Comparison of ENCODE assay signal across 8 cellular contexts in the genomic region with DNA sequence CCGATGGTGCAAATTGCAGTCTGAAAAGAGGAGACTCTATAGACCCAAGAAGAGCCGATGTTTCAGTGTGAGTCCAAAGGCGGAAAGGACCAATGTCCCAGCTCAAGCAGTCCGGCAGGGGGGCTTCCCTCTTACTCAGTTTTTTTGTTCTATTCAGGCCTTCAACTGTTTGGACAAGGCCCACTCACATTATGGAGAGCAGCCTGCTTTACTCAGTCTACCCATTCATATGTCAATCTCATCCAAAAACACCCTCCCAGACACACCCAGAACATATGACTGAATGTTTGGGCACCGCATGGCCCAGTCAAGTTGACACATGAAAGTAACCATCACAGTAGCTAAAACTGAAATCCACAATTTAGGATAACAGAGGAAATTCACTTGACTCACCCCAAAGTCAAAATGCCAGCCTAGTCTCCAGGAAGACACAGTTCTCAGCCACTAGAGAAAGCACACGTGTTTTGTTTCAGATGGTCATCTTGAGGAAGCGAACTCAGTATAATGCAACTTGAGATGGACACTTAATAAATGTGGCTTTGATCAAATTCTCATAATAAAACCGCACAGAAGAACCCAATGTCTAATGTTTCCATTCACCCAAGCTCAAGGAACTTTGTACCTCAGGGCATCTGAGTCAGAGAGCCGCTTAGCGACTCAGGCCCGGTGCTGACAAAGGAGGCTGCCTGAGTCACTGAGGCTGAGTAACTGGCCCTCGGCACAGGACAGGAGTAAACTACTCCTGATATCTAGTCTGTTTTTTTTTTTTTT. TPM values are rescaled to one million over a fixed set of nuclear protein-coding genes. Genes with fewer than 3 reads are reported as not detected.
DNase-seq lines count a peak whose midpoint lies in the region; ATAC-seq and TF ChIP-seq lines count a peak whose summit lies in the region.

No MANE protein-coding gene starts in this region.

- peak overlapping the region; percentile 93 for H3K27ac ChIP-seq in epithelial cell of prostate
- H3K27ac ChIP-seq in CD4-positive, alpha-beta memory T cell (ENCODE audit: low read depth, low read length), result no peak overlapping the region

- H3K36me3 Mint-ChIP-seq in CD4-positive, alpha-beta memory T cell, result no peaks in the 10 kb centered on the region

- no peak overlapping the region for H3K4me3 Mint-ChIP-seq in CD4-positive, alpha-beta memory T cell

- no peaks in the 10 kb centered on the region for H3K9me3 ChIP-seq in CD4-positive, alpha-beta memory T cell (ENCODE audit: control insufficient read depth in 1 of 2, low read length in 2 of 2)

- CTCF ChIA-PET in CD4-positive, alpha-beta memory T cell (lab: Charles Lee; ENCODE audit: partially characterized antibody), result no interaction called here

- H3K27me3 Mint-ChIP-seq in CD4-positive, alpha-beta memory T cell, result peaks cover 18 to 27% of the 10 kb centered on the region in 2 donors

- no peaks in the 10 kb centered on the region for H3K9me3 Mint-ChIP-seq in CD4-positive, alpha-beta memory T cell

- H3K4me1 Mint-ChIP-seq in CD4-positive, alpha-beta memory T cell, result peaks cover 0 to 10% (median 5%) of the 10 kb centered on the region in 4 donors

- H3K27me3 ChIP-seq in CD4-positive, alpha-beta memory T cell (ENCODE audit: insufficient read depth, low read length), result no peaks in the 10 kb centered on the region

- DNase-seq in COLO829 (ENCODE audit: low spot score) (peak; percentile 95), epithelial cell of prostate (ENCODE audit: low read depth, low spot score) (peak; percentile 96), sciatic nerve (ENCODE audit: low spot score) (no peak), middle frontal gyrus (ENCODE audit: extremely low spot score, low spot score) (no peak)
- no peak for DNase-seq in CD4-positive, alpha-beta memory T cell
- DNase-seq in NK-92 treated with Interleukin-12 subunit alpha and Interleukin-12 subunit beta, amount 100 ng/mL, for 24 hours (lab: John Stamatoyannopoulos, UW), result no peak

- H3K36me3 ChIP-seq in CD4-positive, alpha-beta memory T cell (ENCODE audit: insufficient read depth, low read length), result no peaks in the 10 kb centered on the region

- POLR2A ChIA-PET in CD4-positive, alpha-beta memory T cell (lab: Charles Lee; ENCODE audit: partially characterized antibody), result no interaction called here

- no peak overlapping the region for H3K4me3 ChIP-seq in CD4-positive, alpha-beta memory T cell (ENCODE audit: low read length in 2 of 2)

- no peak overlapping the region for H3K27ac Mint-ChIP-seq in CD4-positive, alpha-beta memory T cell

- ATAC-seq in sciatic nerve (peak; percentile 60), GM21447 (IDR thresholded peaks at IDR 0.05; ENCODE audit: unreplicated experiment) (no peak)

- H3K4me1 ChIP-seq in CD4-positive, alpha-beta memory T cell (ENCODE audit: insufficient read depth, low read length), result peaks cover 13% of the 10 kb centered on the region

- intact Hi-C loops in sciatic nerve (cut with DNase I), result no loop called here
- intact Hi-C loops in CD4-positive, alpha-beta memory T cell (cut with micrococcal nuclease), result no loop called here

TF ChIP-seq in PFSK-1, 5 proteins besides CTCF, POLR2A, EP300 and RAD21:
- TF ChIP-seq, protein P1, sequence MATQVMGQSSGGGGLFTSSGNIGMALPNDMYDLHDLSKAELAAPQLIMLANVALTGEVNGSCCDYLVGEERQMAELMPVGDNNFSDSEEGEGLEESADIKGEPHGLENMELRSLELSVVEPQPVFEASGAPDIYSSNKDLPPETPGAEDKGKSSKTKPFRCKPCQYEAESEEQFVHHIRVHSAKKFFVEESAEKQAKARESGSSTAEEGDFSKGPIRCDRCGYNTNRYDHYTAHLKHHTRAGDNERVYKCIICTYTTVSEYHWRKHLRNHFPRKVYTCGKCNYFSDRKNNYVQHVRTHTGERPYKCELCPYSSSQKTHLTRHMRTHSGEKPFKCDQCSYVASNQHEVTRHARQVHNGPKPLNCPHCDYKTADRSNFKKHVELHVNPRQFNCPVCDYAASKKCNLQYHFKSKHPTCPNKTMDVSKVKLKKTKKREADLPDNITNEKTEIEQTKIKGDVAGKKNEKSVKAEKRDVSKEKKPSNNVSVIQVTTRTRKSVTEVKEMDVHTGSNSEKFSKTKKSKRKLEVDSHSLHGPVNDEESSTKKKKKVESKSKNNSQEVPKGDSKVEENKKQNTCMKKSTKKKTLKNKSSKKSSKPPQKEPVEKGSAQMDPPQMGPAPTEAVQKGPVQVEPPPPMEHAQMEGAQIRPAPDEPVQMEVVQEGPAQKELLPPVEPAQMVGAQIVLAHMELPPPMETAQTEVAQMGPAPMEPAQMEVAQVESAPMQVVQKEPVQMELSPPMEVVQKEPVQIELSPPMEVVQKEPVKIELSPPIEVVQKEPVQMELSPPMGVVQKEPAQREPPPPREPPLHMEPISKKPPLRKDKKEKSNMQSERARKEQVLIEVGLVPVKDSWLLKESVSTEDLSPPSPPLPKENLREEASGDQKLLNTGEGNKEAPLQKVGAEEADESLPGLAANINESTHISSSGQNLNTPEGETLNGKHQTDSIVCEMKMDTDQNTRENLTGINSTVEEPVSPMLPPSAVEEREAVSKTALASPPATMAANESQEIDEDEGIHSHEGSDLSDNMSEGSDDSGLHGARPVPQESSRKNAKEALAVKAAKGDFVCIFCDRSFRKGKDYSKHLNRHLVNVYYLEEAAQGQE (IDR thresholded peaks at IDR 0.05; ENCODE audit: insufficient read depth in 1 of 2, low read depth in 2 of 2, low read length in 2 of 2), result no peak
- peak; percentile 13 for TF ChIP-seq FOXP2 (optimal IDR thresholded peaks at IDR 0.05; ENCODE audit: borderline replicate concordance, extremely low read depth, extremely low read length, insufficient read depth)

RNA-seq across cellular contexts. Expression of a gene that starts 2.4 kb away (rescaled TPM):
- 46.2 TPM for polyA plus RNA-seq in PFSK-1 (2012; ENCODE audit: insufficient read length, low read depth)
- total RNA-seq in sciatic nerve, result 208 TPM
- total RNA-seq in CD4-positive, alpha-beta memory T cell, result under 1 TPM; 0.23 to 0.33 TPM
- under 1 TPM in 1 of 2 donors, not detected in 1; 0.87 TPM for polyA plus RNA-seq in CD4-positive, alpha-beta memory T cell

RNA-seq across cellular contexts. Expression of a gene that starts 59.1 kb away (rescaled TPM):
- 21.5 TPM for polyA plus RNA-seq in PFSK-1 (2012; ENCODE audit: insufficient read length, low read depth)
- total RNA-seq in sciatic nerve, result 30.6 TPM
- total RNA-seq in CD4-positive, alpha-beta memory T cell, result 10 to 100 TPM; 29.5 to 29.9 TPM
- 10 to 100 TPM in 1 of 2 donors, 1 to 10 TPM in 1; 8.7 to 10.9 TPM for polyA plus RNA-seq in CD4-positive, alpha-beta memory T cell

Comparison
In these comparisons a context has a peak if more than half of its experiments do, and no peak if none do; other contexts are left out.
1. DNase-seq: peak in COLO829 (single experiment) and epithelial cell of prostate (single experiment); none in sciatic nerve (single experiment), middle frontal gyrus (single experiment), CD4-positive, alpha-beta memory T cell (0 of 5) and NK-92 treated with Interleukin-12 subunit alpha and Interleukin-12 subunit beta, amount 100 ng/mL, for 24 hours (single experiment).
2. RNA of a gene that starts 2.4 kb away (total RNA-seq): 208 TPM in sciatic nerve (single experiment); 0.23 to 0.33 TPM in CD4-positive, alpha-beta memory T cell; every median in the first group is over 100 times any median in the second.